27 cellular contexts compared by ENCODE assay signal in the genomic region with DNA sequence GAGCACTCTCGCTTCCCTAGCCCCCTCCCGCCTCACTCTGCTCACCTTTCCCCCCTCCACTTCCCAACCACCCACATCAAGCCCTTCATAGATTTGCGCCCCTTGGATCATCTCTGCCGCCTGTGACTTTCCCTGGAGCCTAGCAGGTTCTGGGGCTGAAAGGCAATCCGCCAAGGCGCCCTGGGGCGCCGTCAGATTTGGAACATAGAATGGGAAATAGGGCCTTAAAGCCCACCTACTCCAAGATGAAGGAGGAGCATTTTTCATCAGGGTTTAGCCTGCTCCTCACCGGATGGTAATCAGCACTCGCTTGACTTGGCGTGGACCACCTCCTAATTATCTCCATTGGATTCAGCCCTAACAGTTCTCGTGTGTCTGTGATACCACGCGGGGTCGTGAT. TPM values are rescaled to one million over a fixed set of nuclear protein-coding genes. Genes with fewer than 3 reads are reported as not detected.
DNase-seq lines count a peak whose midpoint lies in the region; ATAC-seq, FAIRE-seq and TF ChIP-seq lines count a peak whose summit lies in the region.
"Had no signal": no experiment of that assay in that cellular context is flagged by ENCODE, and none has a peak within 500 bp of the region (broad histone marks: within the 10 kb centered on the region; RNA-seq: fewer than 3 reads in every experiment).

No MANE protein-coding gene starts in this region.

- 28% methylated on average over 15 of the region's 15 CpGs for WGBS in HUES64

- H3K27me3 Mint-ChIP-seq in brain = peaks cover 65% of the 10 kb centered on the region

- peak overlapping the region; percentile 92 to 97 (median 94) for H3K4me3 Mint-ChIP-seq in brain
- H3K4me3 Mint-ChIP-seq: activated naive CD8-positive, alpha-beta T cell; activated T-helper 1 cell treated with anti-CD3 and anti-CD28 coated beads, Interleukin-12 subunit alpha, Interleukin-12 subunit beta, Interleukin-2, Interleukin-4 antibody, amounts not matched to agents 30 ng/mL and 10 ng/mL and 1 ng/mL, durations not matched to agents 14 hours and 24 hours and 36 hours; natural killer cell had no signal

- peaks cover 0 to 4% (median 0%) of the 10 kb centered on the region in 5 experiments for H3K9me3 Mint-ChIP-seq in brain
- H3K9me3 Mint-ChIP-seq: activated T-helper 1 cell treated with anti-CD3 and anti-CD28 coated beads, Interleukin-12 subunit alpha, Interleukin-12 subunit beta, Interleukin-2, Interleukin-4 antibody, amounts not matched to agents 30 ng/mL and 10 ng/mL and 1 ng/mL, durations not matched to agents 14 hours and 24 hours and 36 hours had no signal

- BruUV-seq in A673 (replicated peaks; lab: Mats Ljungman, UMichigan) = TSS peak; percentile 22

- no peaks in the 10 kb centered on the region for H3K9me3 ChIP-seq in A673 (ENCODE audit: low read depth, low read length, poor library complexity, severe bottlenecking)
- no peaks in the 10 kb centered on the region for H3K9me3 ChIP-seq in HUES64 (ENCODE audit: insufficient read depth, low read depth, low read length)
- H3K9me3 ChIP-seq: body of pancreas had no signal

- ATAC-seq in Right ventricle myocardium inferior = no peak
- ATAC-seq in HG02759 (IDR thresholded peaks at IDR 0.05; ENCODE audit: unreplicated experiment) = no peak
- ATAC-seq: body of pancreas, K562, left cardiac atrium, natural killer cell had no signal

- CTCF ChIA-PET in A673 (lab: Charles Lee) = no interaction called here

- H3K4me1 ChIP-seq in A673 (ENCODE audit: insufficient read depth, low read length, poor library complexity, severe bottlenecking) (peaks cover 12% of the 10 kb centered on the region), HUES64 (ENCODE audit: insufficient read depth, low read length) (no peaks in the 10 kb centered on the region; the same call in 1 of the 2 replicates)

- POLR2A ChIA-PET in A673 (lab: Charles Lee; ENCODE audit: low non-redundant PET) = no interaction called here

- no peak for DNase-seq in A673 (ENCODE audit: low spot score)
- DNase-seq in iPS-NIHi11 (ENCODE audit: low spot score) = peak; percentile 6
- no peak for DNase-seq in Right ventricle myocardium inferior (ENCODE audit: missing footprints)
- no peak for DNase-seq in ureter (ENCODE audit: low spot score)
- no peak for DNase-seq in RCC 7860 (ENCODE audit: low spot score)
- DNase-seq: ACHN; activated CD8-positive, alpha-beta memory T cell treated with anti-CD3 and anti-CD28 coated beads for 24 hours; body of pancreas; hippocampal formation; left cardiac atrium; MV-4-11; natural killer cell; NCI-H2029 treated with DMSO at 0.1 percent for 48 hours; NCI-H526; stimulated activated CD8-positive, alpha-beta memory T cell treated with anti-CD3 and anti-CD28 coated beads, Interleukin-4, amount 100 ng/mL, for 48 hours had no signal

- H3K36me3 ChIP-seq in A673 (ENCODE audit: insufficient read depth, low read length, poor library complexity, severe bottlenecking) = no peaks in the 10 kb centered on the region
- no peaks in the 10 kb centered on the region for H3K36me3 ChIP-seq in HUES64 (ENCODE audit: insufficient read depth, low read length)
- H3K36me3 ChIP-seq: SJSA1 had no signal

- FAIRE-seq in RCC 7860 (lab: Jason Lieb, UNC) = no peak
- FAIRE-seq: GM12892, K562 had no signal

- H3K27me3 ChIP-seq in A673 (replicated peaks; ENCODE audit: insufficient read depth, low read depth, low read length, poor library complexity) (peaks cover 4% of the 10 kb centered on the region), HUES64 (ENCODE audit: insufficient read depth, low read length) (peaks cover 60% of the 10 kb centered on the region)

- H3K27ac ChIP-seq in A673 (ENCODE audit: low read depth, low read length, poor library complexity, severe bottlenecking) (no peak overlapping the region), HUES64 (ENCODE audit: low read depth, low read length) (no peak overlapping the region)
- H3K27ac ChIP-seq: body of pancreas, C4-2B, SJSA1 had no signal

- intact Hi-C loops in A673 (cut with micrococcal nuclease; ENCODE audit: unreplicated experiment) (loop anchor here (5.0 kb wide), 2 partner anchors 801 to 996 kb away; no protein-coding TSS in a partner anchor), Right ventricle myocardium inferior (cut with DNase I) (loop anchor here (10.0 kb wide), 1 partner anchor 489 kb away; no protein-coding TSS in a partner anchor)

- peak overlapping the region; percentile 55 for H3K4me3 ChIP-seq in A673 (ENCODE audit: low read depth, low read length, poor library complexity, severe bottlenecking)
- H3K4me3 ChIP-seq in HUES64 (ENCODE audit: low read length) = peak overlapping the region; percentile 71
- H3K4me3 ChIP-seq: body of pancreas, K562, SJSA1 had no signal

- H3K27ac Mint-ChIP-seq in brain = no peak overlapping the region
- H3K27ac Mint-ChIP-seq: activated naive CD8-positive, alpha-beta T cell; activated T-helper 1 cell treated with anti-CD3 and anti-CD28 coated beads, Interleukin-12 subunit alpha, Interleukin-12 subunit beta, Interleukin-2, Interleukin-4 antibody, amounts not matched to agents 30 ng/mL and 10 ng/mL and 1 ng/mL, durations not matched to agents 14 hours and 24 hours and 36 hours; natural killer cell had no signal

- no peaks in the 10 kb centered on the region for H3K36me3 Mint-ChIP-seq in brain
- H3K36me3 Mint-ChIP-seq: natural killer cell had no signal

- no peak overlapping the region for H3K9ac ChIP-seq in HUES64 (ENCODE audit: low read depth, low read length)

- no peak for TF ChIP-seq CTCF in A673 (conservative IDR thresholded peaks at IDR 0.05; ENCODE audit: low read depth, low read length)
- no peak for TF ChIP-seq CTCF in brain (conservative IDR thresholded peaks at IDR 0.05)

- peaks cover 30% of the 10 kb centered on the region for H3K4me1 Mint-ChIP-seq in brain

RNA-seq across cellular contexts. Expression of gene CPNE4, which starts 1.3 kb away (rescaled TPM):
- total RNA-seq in A673 (2021) (2.9 and 5.7 TPM in 2 replicates), Right ventricle myocardium inferior (41.0 TPM), ureter (1.9 TPM)
- 2.9 TPM for polyA plus RNA-seq in HUES64 (2013, experiment 1 of 2)
- 5.7 TPM for polyA plus RNA-seq in HUES64 (2013, experiment 2 of 2)
- polyA plus RNA-seq in brain (ENCODE audit: insufficient read depth, low read depth, low replicate concordance) = 5.4 TPM
- total RNA-seq: activated T-helper 1 cell treated with anti-CD3 and anti-CD28 coated beads, Interleukin-12 subunit alpha, Interleukin-12 subunit beta, Interleukin-2, Interleukin-4 antibody, amounts not matched to agents 30 ng/mL and 10 ng/mL and 1 ng/mL, durations not matched to agents 14 hours and 24 hours and 36 hours; body of pancreas; fibroblast of villous mesenchyme; K562; natural killer cell; subcutaneous adipose tissue; T-helper 2 cell treated with Interferon-gamma antibody and Interleukin-4, amounts not matched to agents 100 ng/mL and 5 ng/mL, for 36 hours had no signal
- polyA plus RNA-seq: K562 had no signal
